ENCODE assay signal across 14 cellular contexts in the genomic region with DNA sequence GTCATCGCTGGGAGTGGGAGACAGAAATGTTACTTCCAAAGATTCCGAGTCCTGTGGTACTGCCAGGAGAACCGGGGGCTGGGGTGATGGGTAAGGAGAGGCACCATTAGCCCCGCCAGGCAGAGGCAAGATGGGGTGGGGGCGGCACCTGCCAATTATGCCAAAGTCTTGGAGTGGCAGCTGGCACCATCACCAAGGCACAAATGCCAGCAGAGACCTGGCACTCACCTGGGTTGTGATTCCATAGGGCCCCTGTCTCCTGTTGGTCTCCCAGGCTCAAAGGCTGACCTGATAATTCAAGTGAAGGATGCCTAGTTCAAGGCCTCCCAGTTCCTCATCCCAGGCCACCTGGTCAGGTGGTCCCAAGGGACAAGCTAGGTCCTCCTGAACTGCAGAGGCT. TPM values are rescaled to one million over a fixed set of nuclear protein-coding genes. Genes with fewer than 3 reads are reported as not detected.
DNase-seq lines count a peak whose midpoint lies in the region; ATAC-seq and TF ChIP-seq lines count a peak whose summit lies in the region.
"Had no signal": no experiment of that assay in that cellular context is flagged by ENCODE, and none has a peak within 500 bp of the region (broad histone marks: within the 10 kb centered on the region; RNA-seq: fewer than 3 reads in every experiment).

No MANE protein-coding gene starts in this region.

- H3K9me3 Mint-ChIP-seq in HFFc6: no peaks in the 10 kb centered on the region
- H3K9me3 Mint-ChIP-seq: CD8-positive, alpha-beta T cell had no signal

- TF ChIP-seq CTCF in HFFc6 (IDR thresholded peaks at IDR 0.05) (no peak), RWPE1 (conservative IDR thresholded peaks at IDR 0.05; ENCODE audit: low read depth) (no peak), tibial artery (IDR thresholded peaks at IDR 0.05) (no peak)

- no peak for ATAC-seq in GM19395 (IDR thresholded peaks at IDR 0.05; ENCODE audit: unreplicated experiment)
- ATAC-seq in stimulated activated naive CD8-positive, alpha-beta T cell treated with anti-CD3 and anti-CD28 coated beads, Interleukin-15, Interleukin-2, amounts not matched to agents 100 U/mL and 50 U/mL, for 24 hours: no peak
- ATAC-seq: A549; CD8-positive, alpha-beta T cell; K562 had no signal

- H3K4me1 Mint-ChIP-seq in HFFc6 (ENCODE audit: low read depth): peaks cover 26% of the 10 kb centered on the region

- no peaks in the 10 kb centered on the region for H3K9me3 ChIP-seq in tibial artery
- H3K9me3 ChIP-seq: A549 had no signal

- no peak overlapping the region for H3K4me3 Mint-ChIP-seq in HFFc6
- H3K4me3 Mint-ChIP-seq: CD14-positive monocyte; CD8-positive, alpha-beta T cell had no signal

- no peaks in the 10 kb centered on the region for H3K27me3 ChIP-seq in tibial artery

- CTCF ChIA-PET in RWPE1 (lab: Yijun Ruan, JAX): no interaction called here

- H3K36me3 ChIP-seq in tibial artery: peaks cover 6 to 16% (median 9%) of the 10 kb centered on the region in 3 donors

- POLR2A ChIA-PET in RWPE1 (lab: Yijun Ruan, JAX; ENCODE audit: low non-redundant PET): no interaction called here

- intact Hi-C loops in tibial artery (cut with DNase I; ENCODE audit: low total_unique reads): no loop called here

- H3K27ac ChIP-seq in RWPE1 (peak overlapping the region; percentile 14; the same call in 1 of the 2 replicates), tibial artery (peak overlapping the region; percentile 57 to 93)
- H3K27ac ChIP-seq: A549 had no signal

- H3K27ac Mint-ChIP-seq in HFFc6: peak overlapping the region; percentile 30; the same call in 1 of the 2 replicates
- H3K27ac Mint-ChIP-seq: CD8-positive, alpha-beta T cell had no signal

- peaks cover 7% of the 10 kb centered on the region for H3K27me3 Mint-ChIP-seq in HFFc6 (ENCODE audit: insufficient read depth)

- H3K36me3 Mint-ChIP-seq in HFFc6 (ENCODE audit: low read depth): no peaks in the 10 kb centered on the region
- H3K36me3 Mint-ChIP-seq: CD8-positive, alpha-beta T cell had no signal

- in situ Hi-C loops in G401 (cut with HindIII; ENCODE audit: low sequenced_read_pairs): no loop called here

- H3K4me1 ChIP-seq in tibial artery: peaks cover 0 to 89% (median 50%) of the 10 kb centered on the region in 4 donors
- H3K4me1 ChIP-seq: A549 had no signal

- no peak overlapping the region for H3K4me3 ChIP-seq in tibial artery
- H3K4me3 ChIP-seq: A549, K562 had no signal

- DNase-seq in G401 (ENCODE audit: low spot score): peak; percentile 31
- DNase-seq in HFFc6: no peak
- DNase-seq in RWPE1 (ENCODE audit: low spot score): no peak
- no peak for DNase-seq in tibial artery
- no peak for DNase-seq in stimulated activated naive CD8-positive, alpha-beta T cell treated with anti-CD3 and anti-CD28 coated beads, Interleukin-15, Interleukin-2, amounts not matched to agents 100 U/mL and 50 U/mL, for 24 hours
- no peak for DNase-seq in activated gamma-delta T cell (lab: John Stamatoyannopoulos, UW)
- DNase-seq: CD8-positive, alpha-beta T cell; COR-L47; DND-41; GF-D8 had no signal

RNA-seq across cellular contexts. Expression of a gene that starts 7.6 kb away (rescaled TPM):
- 93.4 and 111 TPM in 2 replicates for total RNA-seq in G401 (2014; rRNA removed; shearing (Covaris generic))
- total RNA-seq in HFFc6 (2021; fragmentation: NEBNext Ultra II Directional; extraction: Animal tissue kit (Norgen Biotek cat#: 25700)): 1 to 10 TPM in 5 of 6 experiments, under 1 TPM in 1; 0.59 to 2.3 (median 1.5) TPM
- total RNA-seq: CD8-positive, alpha-beta T cell had no signal

Comparison
In these comparisons a context has a peak if more than half of its experiments do, and no peak if none do; other contexts are left out.
1. RNA of a gene that starts 7.6 kb away (total RNA-seq): 93.4 to 111 TPM in G401; 0.59 to 2.3 TPM in HFFc6; every median in the first group is over 10 times any median in the second.